ENCODE assay signal across 14 cellular contexts in genomic region chr9:118896356-118897000, GRCh38.
DNase-seq lines count a peak whose midpoint lies in the region; ATAC-seq and TF ChIP-seq lines count a peak whose summit lies in the region.
"Had no signal": no experiment of that assay in that cellular context is flagged by ENCODE, and none has a peak within 500 bp of the region (broad histone marks: within the 10 kb centered on the region; RNA-seq: fewer than 3 reads in every experiment).

No MANE protein-coding gene starts in this region.

- no peak overlapping the region for H3K4me3 Mint-ChIP-seq in activated CD8-positive, alpha-beta memory T cell treated with anti-CD3 and anti-CD28 coated beads, Interleukin-2, amount 10 ng/mL, durations not matched to agents 7 days and 5 days
- H3K4me3 Mint-ChIP-seq: activated naive CD4-positive, alpha-beta T cell treated with anti-CD3 and anti-CD28 coated beads, Interleukin-2, amount 10 ng/mL, durations not matched to agents 7 days and 5 days; endodermal cell had no signal

- no peak for ATAC-seq in GM21737 (IDR thresholded peaks at IDR 0.05; ENCODE audit: unreplicated experiment)
- ATAC-seq in activated CD8-positive, alpha-beta memory T cell treated with anti-CD3 and anti-CD28 coated beads, Interleukin-2, amount 10 ng/mL, durations not matched to agents 7 days and 5 days: no peak

- TF ChIP-seq POLR2A in lower leg skin (IDR thresholded peaks at IDR 0.05): no peak

- H3K4me1 Mint-ChIP-seq in activated CD8-positive, alpha-beta memory T cell treated with anti-CD3 and anti-CD28 coated beads, Interleukin-2, amount 10 ng/mL, durations not matched to agents 7 days and 5 days: no peaks in the 10 kb centered on the region
- H3K4me1 Mint-ChIP-seq: activated naive CD4-positive, alpha-beta T cell treated with anti-CD3 and anti-CD28 coated beads, Interleukin-2, amount 10 ng/mL, durations not matched to agents 7 days and 5 days had no signal

- 46 to 73% methylated on average over 4 of the region's 4 CpGs for WGBS in lower leg skin, 2 donors

- H3K9me3 Mint-ChIP-seq in activated CD8-positive, alpha-beta memory T cell treated with anti-CD3 and anti-CD28 coated beads, Interleukin-2, amount 10 ng/mL, durations not matched to agents 7 days and 5 days (ENCODE audit: low read depth): no peaks in the 10 kb centered on the region
- H3K9me3 Mint-ChIP-seq: activated naive CD4-positive, alpha-beta T cell treated with anti-CD3 and anti-CD28 coated beads, Interleukin-2, amount 10 ng/mL, durations not matched to agents 7 days and 5 days; endodermal cell had no signal

- H3K36me3 ChIP-seq in SJCRH30: no peaks in the 10 kb centered on the region

- H3K27ac Mint-ChIP-seq in activated CD8-positive, alpha-beta memory T cell treated with anti-CD3 and anti-CD28 coated beads, Interleukin-2, amount 10 ng/mL, durations not matched to agents 7 days and 5 days: no peak overlapping the region
- H3K27ac Mint-ChIP-seq: activated naive CD4-positive, alpha-beta T cell treated with anti-CD3 and anti-CD28 coated beads, Interleukin-2, amount 10 ng/mL, durations not matched to agents 7 days and 5 days; endodermal cell; progenitor cell of endocrine pancreas had no signal

- H3K4me1 ChIP-seq in SJCRH30: no peaks in the 10 kb centered on the region
- H3K4me1 ChIP-seq: Caco-2 had no signal

- H3K4me3 ChIP-seq in SJCRH30 (no peak overlapping the region), lower leg skin (ENCODE audit: low read depth, poor library complexity, severe bottlenecking) (no peak overlapping the region)

- no peaks in the 10 kb centered on the region for H3K36me3 Mint-ChIP-seq in activated CD8-positive, alpha-beta memory T cell treated with anti-CD3 and anti-CD28 coated beads, Interleukin-2, amount 10 ng/mL, durations not matched to agents 7 days and 5 days
- H3K36me3 Mint-ChIP-seq: activated naive CD4-positive, alpha-beta T cell treated with anti-CD3 and anti-CD28 coated beads, Interleukin-2, amount 10 ng/mL, durations not matched to agents 7 days and 5 days had no signal

- intact Hi-C loops in lower leg skin (cut with DNase I; ENCODE audit: low total_unique reads): no loop called here

- no peaks in the 10 kb centered on the region for H3K27me3 ChIP-seq in SJCRH30

- TF ChIP-seq CTCF in lower leg skin (IDR thresholded peaks at IDR 0.05): no peak

- DNase-seq in NCI-H82 (lab: John Stamatoyannopoulos, UW) (peak; percentile 54), NCI-H82 treated with DMSO at 0.1 percent for 48 hours (lab: John Stamatoyannopoulos, UW; ENCODE audit: unreplicated experiment) (no peak), NCI-H2029 treated with DMSO at 0.1 percent for 48 hours (lab: John Stamatoyannopoulos, UW) (peak; percentile 43), SJCRH30 (peak; percentile 38 to 66), superior temporal gyrus (ENCODE audit: extremely low spot score) (peak; percentile 21), lower leg skin (ENCODE audit: low spot score in 2 of 2) (no peak)
- DNase-seq in activated CD8-positive, alpha-beta memory T cell treated with anti-CD3 and anti-CD28 coated beads, Interleukin-2, amount 10 ng/mL, durations not matched to agents 7 days and 5 days: no peak
- DNase-seq: activated naive CD4-positive, alpha-beta T cell treated with anti-CD3 and anti-CD28 coated beads, Interleukin-2, amount 10 ng/mL, durations not matched to agents 7 days and 5 days; Caco-2; endodermal cell; NCI-H526; Right ventricle myocardium superior had no signal

- 0 out of 2 replicates have a peak, but pooled peaks cover 3% of the 10 kb centered on the region for H3K9me3 ChIP-seq in SJCRH30 (replicated peaks)
- H3K9me3 ChIP-seq: Caco-2 had no signal

- CTCF ChIA-PET in activated CD8-positive, alpha-beta memory T cell treated with anti-CD3 and anti-CD28 coated beads, Interleukin-2, amount 10 ng/mL, durations not matched to agents 7 days and 5 days (lab: Charles Lee): no interaction called here

- H3K27me3 Mint-ChIP-seq in activated CD8-positive, alpha-beta memory T cell treated with anti-CD3 and anti-CD28 coated beads, Interleukin-2, amount 10 ng/mL, durations not matched to agents 7 days and 5 days: no peaks in the 10 kb centered on the region
- H3K27me3 Mint-ChIP-seq: activated naive CD4-positive, alpha-beta T cell treated with anti-CD3 and anti-CD28 coated beads, Interleukin-2, amount 10 ng/mL, durations not matched to agents 7 days and 5 days; progenitor cell of endocrine pancreas had no signal

- H3K27ac ChIP-seq in SJCRH30: no peak overlapping the region

Comparison
In these comparisons a context has a peak if more than half of its experiments do, and no peak if none do; other contexts are left out.
1. DNase-seq: peak in NCI-H82 (single experiment), NCI-H2029 treated with DMSO at 0.1 percent for 48 hours (single experiment), SJCRH30 (2 of 2) and superior temporal gyrus (single experiment); none in NCI-H82 treated with DMSO at 0.1 percent for 48 hours (single experiment), lower leg skin (0 of 2) and activated CD8-positive, alpha-beta memory T cell treated with anti-CD3 and anti-CD28 coated beads, Interleukin-2, amount 10 ng/mL, durations not matched to agents 7 days and 5 days (single experiment).